ENCODE assay signal across 11 cellular contexts in the genomic region with DNA sequence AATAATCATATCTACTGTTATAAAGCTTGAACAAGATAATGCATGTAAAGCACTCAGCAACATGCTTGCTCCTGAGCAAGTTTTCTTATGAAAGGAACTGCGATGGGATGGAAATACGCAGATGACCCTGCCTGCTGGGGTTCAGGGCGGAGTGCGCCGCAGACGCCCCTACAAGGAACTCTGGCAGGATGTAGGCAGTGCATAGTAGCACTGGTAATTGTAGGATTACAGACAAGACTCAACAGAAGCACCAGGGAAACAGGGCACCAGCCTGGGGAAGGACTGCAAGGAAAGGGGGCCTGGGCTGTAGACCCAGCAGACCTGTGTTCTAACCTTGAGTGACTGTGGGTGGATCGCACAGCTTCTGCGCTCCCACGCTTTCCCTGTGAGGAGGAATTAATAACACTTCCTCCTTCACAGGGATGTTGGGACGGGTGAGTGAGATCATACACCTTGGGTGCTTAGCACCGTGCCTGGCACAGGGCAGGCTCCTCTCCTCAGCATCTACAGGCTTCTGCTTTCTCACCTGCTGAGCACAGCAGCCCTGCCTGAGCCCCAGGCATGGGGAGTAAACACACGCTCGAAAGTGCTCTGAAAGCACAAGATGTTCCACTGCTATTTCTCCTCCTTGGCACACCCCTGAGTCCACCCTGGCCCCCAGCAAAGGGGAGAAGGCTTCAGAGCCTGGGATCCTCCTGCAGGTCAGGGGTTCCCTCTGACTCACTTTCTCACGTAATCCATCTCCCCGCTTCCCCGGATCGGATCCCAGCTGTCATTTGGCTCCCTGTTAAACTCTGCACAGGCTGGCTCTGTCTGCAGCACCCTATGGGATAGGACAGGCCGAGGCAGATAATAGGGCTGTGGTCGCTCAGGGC. TPM values are rescaled to one million over a fixed set of nuclear protein-coding genes. Genes with fewer than 3 reads are reported as not detected.
DNase-seq lines count a peak whose midpoint lies in the region; ATAC-seq, FAIRE-seq and TF ChIP-seq lines count a peak whose summit lies in the region.
"Had no signal": no experiment of that assay in that cellular context is flagged by ENCODE, and none has a peak within 500 bp of the region (broad histone marks: within the 10 kb centered on the region; RNA-seq: fewer than 3 reads in every experiment).

No MANE protein-coding gene starts in this region.

- H3K4me3 Mint-ChIP-seq in activated CD4-positive, alpha-beta T cell treated with anti-CD3 and anti-CD28 coated beads for 36 hours, result no peak overlapping the region
- no peak overlapping the region for H3K4me3 Mint-ChIP-seq in stimulated activated effector memory CD8-positive, alpha-beta T cell treated with anti-CD3 and anti-CD28 coated beads, Interleukin-12 subunit alpha, Interleukin-12 subunit beta, amount 100 ng/mL, for 72 hours

- no peaks in the 10 kb centered on the region for H3K27me3 Mint-ChIP-seq in activated CD4-positive, alpha-beta T cell treated with anti-CD3 and anti-CD28 coated beads for 36 hours

- H3K9ac ChIP-seq in kidney (ENCODE audit: low read length in 2 of 2), result no peak overlapping the region

- H3K36me3 Mint-ChIP-seq in activated CD4-positive, alpha-beta T cell treated with anti-CD3 and anti-CD28 coated beads for 36 hours (ENCODE audit: low read depth), result peaks cover 18% of the 10 kb centered on the region
- H3K36me3 Mint-ChIP-seq in stimulated activated effector memory CD8-positive, alpha-beta T cell treated with anti-CD3 and anti-CD28 coated beads, Interleukin-12 subunit alpha, Interleukin-12 subunit beta, amount 100 ng/mL, for 72 hours, result peaks cover 51% of the 10 kb centered on the region

- H3K9me3 Mint-ChIP-seq in activated CD4-positive, alpha-beta T cell treated with anti-CD3 and anti-CD28 coated beads for 36 hours (ENCODE audit: low read depth), result no peaks in the 10 kb centered on the region
- H3K9me3 Mint-ChIP-seq in stimulated activated effector memory CD8-positive, alpha-beta T cell treated with anti-CD3 and anti-CD28 coated beads, Interleukin-12 subunit alpha, Interleukin-12 subunit beta, amount 100 ng/mL, for 72 hours, result no peaks in the 10 kb centered on the region

- H3K27ac Mint-ChIP-seq in activated CD4-positive, alpha-beta T cell treated with anti-CD3 and anti-CD28 coated beads for 36 hours, result peak overlapping the region; percentile 38
- peak overlapping the region; percentile 70 for H3K27ac Mint-ChIP-seq in stimulated activated effector memory CD8-positive, alpha-beta T cell treated with anti-CD3 and anti-CD28 coated beads, Interleukin-12 subunit alpha, Interleukin-12 subunit beta, amount 100 ng/mL, for 72 hours

- no peaks in the 10 kb centered on the region for H3K27me3 ChIP-seq in bronchial epithelial cell (ENCODE audit: control insufficient read depth, insufficient read depth, low read length)

- peak; percentile 95 for FAIRE-seq in bronchial epithelial cell (lab: Jason Lieb, UNC)
- FAIRE-seq in kidney (lab: Jason Lieb, UNC), result no peak

- H3K27ac ChIP-seq in kidney (ENCODE audit: low read depth in 2 of 2, low read length in 2 of 2), result no peak overlapping the region

- H3K4me3 ChIP-seq in bronchial epithelial cell (ENCODE audit: low read depth, low read length), result no peak overlapping the region
- H3K4me3 ChIP-seq in kidney (ENCODE audit: low read length in 2 of 2), result no peak overlapping the region

- POLR2A ChIA-PET in activated CD4-positive, alpha-beta T cell treated with anti-CD3 and anti-CD28 coated beads for 36 hours (lab: Charles Lee), result interaction anchor here (1.2 kb wide), 1 partner anchor 38 kb away, joined by 5 read pairs; no protein-coding TSS in a partner anchor

- H3K9me3 ChIP-seq in kidney (ENCODE audit: control insufficient read depth in 1 of 2, low read length in 2 of 2), result no peaks in the 10 kb centered on the region

- H3K4me1 Mint-ChIP-seq in activated CD4-positive, alpha-beta T cell treated with anti-CD3 and anti-CD28 coated beads for 36 hours, result peaks cover 61% of the 10 kb centered on the region
- peaks cover 70% of the 10 kb centered on the region for H3K4me1 Mint-ChIP-seq in stimulated activated effector memory CD8-positive, alpha-beta T cell treated with anti-CD3 and anti-CD28 coated beads, Interleukin-12 subunit alpha, Interleukin-12 subunit beta, amount 100 ng/mL, for 72 hours

- intact Hi-C loops in activated CD4-positive, alpha-beta T cell treated with anti-CD3 and anti-CD28 coated beads for 36 hours (cut with DNase I, micrococcal nuclease), result no loop called here
- intact Hi-C loops in kidney (cut with DNase I), result no loop called here

- TF ChIP-seq CTCF in bronchial epithelial cell (IDR thresholded peaks at IDR 0.05; ENCODE audit: insufficient read depth, low read length, severe bottlenecking), result no peak
- no peak for TF ChIP-seq CTCF in kidney (IDR thresholded peaks at IDR 0.05; ENCODE audit: borderline replicate concordance, extremely low read depth, insufficient read depth)

- ATAC-seq in activated CD4-positive, alpha-beta T cell treated with anti-CD3 and anti-CD28 coated beads for 36 hours, result no peak
- no peak for ATAC-seq in stimulated activated effector memory CD8-positive, alpha-beta T cell treated with anti-CD3 and anti-CD28 coated beads, Interleukin-12 subunit alpha, Interleukin-12 subunit beta, amount 100 ng/mL, for 72 hours
- no peak for ATAC-seq in GM21390 (IDR thresholded peaks at IDR 0.05; ENCODE audit: unreplicated experiment)
- no peak for ATAC-seq in GM19328 (IDR thresholded peaks at IDR 0.05; ENCODE audit: unreplicated experiment)

- CTCF ChIA-PET in activated CD4-positive, alpha-beta T cell treated with anti-CD3 and anti-CD28 coated beads for 36 hours (lab: Charles Lee), result interaction anchor here (0.8 to 1.2 kb wide), 3 partner anchors 10 to 13 kb away, joined by 3 read pairs; no protein-coding TSS in a partner anchor

- peaks cover 14% of the 10 kb centered on the region for H3K36me3 ChIP-seq in bronchial epithelial cell (ENCODE audit: control insufficient read depth, insufficient read depth, low read length)
- peaks cover 2 to 13% of the 10 kb centered on the region in 2 donors for H3K36me3 ChIP-seq in kidney (ENCODE audit: control insufficient read depth in 1 of 2, insufficient read depth in 2 of 2, low read length in 2 of 2)

- peaks cover 25 to 40% of the 10 kb centered on the region in 2 donors for H3K4me1 ChIP-seq in kidney (ENCODE audit: control insufficient read depth in 1 of 2, insufficient read depth in 1 of 2, low read depth in 1 of 2, low read length in 2 of 2)

- DNase-seq in activated CD4-positive, alpha-beta T cell treated with anti-CD3 and anti-CD28 coated beads for 36 hours, result no peak
- no peak for DNase-seq in activated CD4-positive, alpha-beta T cell treated with anti-CD3 and anti-CD28 coated beads, Interleukin-2, amount 50 U/mL, for 48 hours
- peak; percentile 33 for DNase-seq in bronchial epithelial cell (ENCODE audit: low read depth)
- DNase-seq in kidney, result peak; percentile 59
- DNase-seq in stimulated activated effector memory CD8-positive, alpha-beta T cell treated with anti-CD3 and anti-CD28 coated beads, Interleukin-12 subunit alpha, Interleukin-12 subunit beta, amount 100 ng/mL, for 72 hours (ENCODE audit: low spot score in 2 of 2), result no peak
- no peak for DNase-seq in SHP77 (lab: John Stamatoyannopoulos, UW)
- DNase-seq: amygdala; NCI-H2171; stimulated activated CD4-positive, alpha-beta T cell treated with anti-CD3 and anti-CD28 coated beads, Interleukin-2, amount 100 ng/mL, for 24 hours had no signal

RNA-seq across cellular contexts. Expression of a gene that starts 19.2 kb away (rescaled TPM):
- total RNA-seq in activated CD4-positive, alpha-beta T cell treated with anti-CD3 and anti-CD28 coated beads for 36 hours, result 10 to 100 TPM; 20.3 to 21.6 TPM
- total RNA-seq in bronchial epithelial cell, result 12.9 and 30.7 TPM in 2 replicates
- 21.6 TPM for total RNA-seq in kidney
- polyA plus RNA-seq in kidney (ENCODE audit: insufficient read depth, low read depth, low replicate concordance), result 9.0 TPM

RNA-seq across cellular contexts. Expression of a gene that starts 34.6 kb away (rescaled TPM):
- total RNA-seq in activated CD4-positive, alpha-beta T cell treated with anti-CD3 and anti-CD28 coated beads for 36 hours, result under 1 TPM; 0.60 to 0.64 TPM
- total RNA-seq in bronchial epithelial cell (0.53 and 1.2 TPM in 2 replicates), kidney (0.35 TPM)
- 0.19 TPM for polyA plus RNA-seq in kidney (ENCODE audit: insufficient read depth, low read depth, low replicate concordance)

RNA-seq across cellular contexts. Expression of a gene that starts 50.1 kb away (rescaled TPM):
- 1 to 10 TPM; 2.1 to 2.8 TPM for total RNA-seq in activated CD4-positive, alpha-beta T cell treated with anti-CD3 and anti-CD28 coated beads for 36 hours
- 24.7 and 29.2 TPM in 2 replicates for total RNA-seq in bronchial epithelial cell
- total RNA-seq in kidney, result 22.3 TPM
- 56.7 TPM for polyA plus RNA-seq in kidney (ENCODE audit: insufficient read depth, low read depth, low replicate concordance)

Comparison
In these comparisons a context has a peak if more than half of its experiments do, and no peak if none do; other contexts are left out.
1. DNase-seq: peak in bronchial epithelial cell (single experiment) and kidney (single experiment); none in activated CD4-positive, alpha-beta T cell treated with anti-CD3 and anti-CD28 coated beads for 36 hours (single experiment), activated CD4-positive, alpha-beta T cell treated with anti-CD3 and anti-CD28 coated beads, Interleukin-2, amount 50 U/mL, for 48 hours (0 of 2), stimulated activated effector memory CD8-positive, alpha-beta T cell treated with anti-CD3 and anti-CD28 coated beads, Interleukin-12 subunit alpha, Interleukin-12 subunit beta, amount 100 ng/mL, for 72 hours (0 of 2) and SHP77 (0 of 2).